Comparison of ENCODE assay signal across 8 cellular contexts in genomic region chr5:98768160-98769005, GRCh38. TPM values are rescaled to one million over a fixed set of nuclear protein-coding genes. Genes with fewer than 3 reads are reported as not detected.
DNase-seq lines count a peak whose midpoint lies in the region; ATAC-seq, FAIRE-seq and TF ChIP-seq lines count a peak whose summit lies in the region.

No MANE protein-coding gene starts in this region.

- H4K8ac ChIP-seq in mesenchymal stem cell (ENCODE audit: low read length), result no peak overlapping the region

- peak overlapping the region in 1 of 2 experiments; percentile 95 for H3K14ac ChIP-seq in mesenchymal stem cell (ENCODE audit: low read length in 2 of 2)

- CTCF ChIA-PET in endothelial cell of umbilical vein (lab: Charles Lee), result interaction anchor here (0.5 to 7.2 kb wide), 69 partner anchors 9 to 1586 kb away, joined by 3 to 94 read pairs (median 4); no protein-coding TSS in a partner anchor

- no peaks in the 10 kb centered on the region for H3K9me1 ChIP-seq in endothelial cell of umbilical vein (replicated peaks; ENCODE audit: control insufficient read depth, extremely low read depth, insufficient read depth, low read length)

- H3K9me3 Mint-ChIP-seq in stimulated activated naive CD8-positive, alpha-beta T cell treated with anti-CD3 and anti-CD28 coated beads, Interleukin-15, amount 100 ng/mL, for 72 hours, result no peaks in the 10 kb centered on the region

- H3K4me3 ChIP-seq in ACC112 (ENCODE audit: low read depth, low read length) (peak overlapping the region; percentile 85), WERI-Rb-1 (ENCODE audit: low read depth, low read length) (peak overlapping the region; percentile 69), endothelial cell of umbilical vein (replicated peaks in 1 of 3; ENCODE audit: insufficient read depth in 1 of 3, low read depth in 1 of 3, low read length in 3 of 3) (peak overlapping the region; percentile 70 to 96 (median 90)), mesenchymal stem cell (ENCODE audit: insufficient read depth in 1 of 2, low read depth in 1 of 2, low read length in 2 of 2) (peak overlapping the region; percentile 86 to 87)

- H4K20me1 ChIP-seq in endothelial cell of umbilical vein (replicated peaks; ENCODE audit: control insufficient read depth, extremely low read depth, insufficient read depth, low read length), result no peaks in the 10 kb centered on the region

- H2AFZ ChIP-seq in ACC112 (ENCODE audit: low read length, unreplicated experiment) (peak overlapping the region; percentile 98), endothelial cell of umbilical vein (ENCODE audit: low read depth, low read length) (peak overlapping the region; percentile 99), mesenchymal stem cell (ENCODE audit: low read depth, low read length) (peak overlapping the region; percentile 96)

- DNase-seq in NCI-H1105 treated with DMSO at 0.1 percent for 48 hours (lab: John Stamatoyannopoulos, UW) (peak; percentile 40), WERI-Rb-1 (peak; percentile 68), endothelial cell of umbilical vein (ENCODE audit: low read depth, low spot score) (peak; percentile 78), mesenchymal stem cell (peak; percentile 78)
- DNase-seq in stimulated activated naive CD8-positive, alpha-beta T cell treated with anti-CD3 and anti-CD28 coated beads, Interleukin-15, amount 100 ng/mL, for 72 hours, result peak; percentile 29 to 39

- no TSS peak for BruUV-seq in endothelial cell of umbilical vein (replicated peaks; lab: Mats Ljungman, UMichigan)

- H3K79me2 ChIP-seq in ACC112 (ENCODE audit: control insufficient read depth, insufficient read depth, low read length, unreplicated experiment) (peaks cover 42% of the 10 kb centered on the region), endothelial cell of umbilical vein (ENCODE audit: control insufficient read depth, insufficient read depth, low read length) (peaks cover 8% of the 10 kb centered on the region)

- peak overlapping the region; percentile 2 for H4K91ac ChIP-seq in mesenchymal stem cell (ENCODE audit: low read length)

- H3K9me3 ChIP-seq in WERI-Rb-1 (ENCODE audit: severe bottlenecking), result no peaks in the 10 kb centered on the region
- no peaks in the 10 kb centered on the region for H3K9me3 ChIP-seq in endothelial cell of umbilical vein (replicated peaks; ENCODE audit: control insufficient read depth, insufficient read depth, low read length)
- no peaks in the 10 kb centered on the region for H3K9me3 ChIP-seq in mesenchymal stem cell (ENCODE audit: control insufficient read depth, low read length)

- no peak for TF ChIP-seq POLR2A in endothelial cell of umbilical vein (IDR thresholded peaks at IDR 0.05; ENCODE audit: low read depth, low read length)

- H3K4me2 ChIP-seq in endothelial cell of umbilical vein (ENCODE audit: insufficient read depth, low read length), result peak overlapping the region; percentile 98
- peak overlapping the region; percentile 91 for H3K4me2 ChIP-seq in mesenchymal stem cell (ENCODE audit: low read length, poor library complexity, severe bottlenecking)

- H3K4me1 ChIP-seq in ACC112 (ENCODE audit: control insufficient read depth, insufficient read depth, low read length, unreplicated experiment) (peaks cover 17% of the 10 kb centered on the region), endothelial cell of umbilical vein (ENCODE audit: control insufficient read depth, extremely low read depth, insufficient read depth, low read length) (peaks cover 20% of the 10 kb centered on the region), mesenchymal stem cell (ENCODE audit: control insufficient read depth, insufficient read depth, low read depth, low read length) (peaks cover 1% of the 10 kb centered on the region)

- H2BK5ac ChIP-seq in mesenchymal stem cell (ENCODE audit: low read depth, low read length, poor library complexity, severe bottlenecking), result peak overlapping the region; percentile 91

- peak overlapping the region in 1 of 2 experiments; percentile 99 for H3K23ac ChIP-seq in mesenchymal stem cell (ENCODE audit: low read length in 2 of 2)

- 1% methylated on average over 39 of the region's 41 CpGs for WGBS in mesenchymal stem cell

- ATAC-seq in HG02678 (IDR thresholded peaks at IDR 0.05; ENCODE audit: unreplicated experiment), result peak; percentile 40
- ATAC-seq in stimulated activated naive CD8-positive, alpha-beta T cell treated with anti-CD3 and anti-CD28 coated beads, Interleukin-15, amount 100 ng/mL, for 72 hours, result peak; percentile 29

- peak overlapping the region; percentile 89 for H3K27ac ChIP-seq in ACC112 (ENCODE audit: low read depth, low read length)
- no peak overlapping the region for H3K27ac ChIP-seq in WERI-Rb-1
- peak overlapping the region; percentile 25 for H3K27ac ChIP-seq in endothelial cell of umbilical vein (ENCODE audit: insufficient read depth, low read depth, low read length)
- peak overlapping the region; percentile 70 for H3K27ac ChIP-seq in mesenchymal stem cell (ENCODE audit: low read length, poor library complexity, severe bottlenecking)

- POLR2A ChIA-PET in endothelial cell of umbilical vein (lab: Charles Lee), result interaction anchor here (0.7 to 2.0 kb wide), 2 partner anchors 28 to 284 kb away, joined by 3 to 5 read pairs; no protein-coding TSS in a partner anchor

- dilution Hi-C loops in endothelial cell of umbilical vein (cut with MboI; ENCODE audit: extremely low pct_ligation_motif_present, low sequenced_read_pairs), result no loop called here

- H2BK15ac ChIP-seq in mesenchymal stem cell (ENCODE audit: low read depth, poor library complexity, severe bottlenecking), result peak overlapping the region; percentile 87

- no peaks in the 10 kb centered on the region for H3K27me3 ChIP-seq in ACC112 (ENCODE audit: insufficient read depth, low read length)
- H3K27me3 ChIP-seq in WERI-Rb-1 (ENCODE audit: insufficient read depth, low read depth, severe bottlenecking), result peaks cover 4% of the 10 kb centered on the region
- H3K27me3 ChIP-seq in endothelial cell of umbilical vein (ENCODE audit: control insufficient read depth in 2 of 2, insufficient read depth in 2 of 2, low read length in 2 of 2), result no peaks in the 10 kb centered on the region
- H3K27me3 ChIP-seq in mesenchymal stem cell (ENCODE audit: control insufficient read depth in 1 of 2, insufficient read depth in 1 of 2, low read length in 2 of 2), result no peaks in the 10 kb centered on the region

- peak; percentile 86 for FAIRE-seq in endothelial cell of umbilical vein (lab: Jason Lieb, UNC)

- peak overlapping the region in 1 of 2 experiments; percentile 92 for H3K4ac ChIP-seq in mesenchymal stem cell (ENCODE audit: low read depth in 1 of 2, low read length in 2 of 2)

- peak overlapping the region in 1 of 2 experiments; percentile 96 for H2BK12ac ChIP-seq in mesenchymal stem cell (ENCODE audit: low read length in 2 of 2)

- H3K9ac ChIP-seq in endothelial cell of umbilical vein (replicated peaks; ENCODE audit: extremely low read depth, insufficient read depth, low read length) (peak overlapping the region; percentile 87), mesenchymal stem cell (ENCODE audit: low read length) (peak overlapping the region; percentile 95)

- peak overlapping the region; percentile 73 for H2BK120ac ChIP-seq in mesenchymal stem cell (ENCODE audit: low read depth, low read length)

- H3K18ac ChIP-seq in mesenchymal stem cell (ENCODE audit: low read depth in 1 of 2, low read length in 2 of 2), result peak overlapping the region; percentile 68 to 95

- peaks cover 51% of the 10 kb centered on the region for H3K4me1 Mint-ChIP-seq in stimulated activated naive CD8-positive, alpha-beta T cell treated with anti-CD3 and anti-CD28 coated beads, Interleukin-15, amount 100 ng/mL, for 72 hours

- no peaks in the 10 kb centered on the region for H3K79me1 ChIP-seq in mesenchymal stem cell (replicated peaks; ENCODE audit: low read length, poor library complexity, severe bottlenecking)

- H3K36me3 ChIP-seq in ACC112 (ENCODE audit: insufficient read depth, low read length), result peaks cover 3% of the 10 kb centered on the region; the same call in 1 of the 2 replicates
- H3K36me3 ChIP-seq in WERI-Rb-1, result no peaks in the 10 kb centered on the region
- no peaks in the 10 kb centered on the region for H3K36me3 ChIP-seq in endothelial cell of umbilical vein (ENCODE audit: control insufficient read depth in 2 of 2, extremely low read depth in 1 of 2, insufficient read depth in 2 of 2, low read length in 2 of 2)
- peaks cover 0 to 19% of the 10 kb centered on the region in 2 experiments for H3K36me3 ChIP-seq in mesenchymal stem cell (ENCODE audit: control insufficient read depth in 1 of 2, insufficient read depth in 2 of 2, low read depth in 1 of 2, low read length in 2 of 2)

- H2AK5ac ChIP-seq in mesenchymal stem cell (ENCODE audit: low read length, severe bottlenecking), result peak overlapping the region; percentile 53

- peak overlapping the region; percentile 97 to 98 for H3K4me3 Mint-ChIP-seq in stimulated activated naive CD8-positive, alpha-beta T cell treated with anti-CD3 and anti-CD28 coated beads, Interleukin-15, amount 100 ng/mL, for 72 hours

- no peak overlapping the region for H3K27ac Mint-ChIP-seq in stimulated activated naive CD8-positive, alpha-beta T cell treated with anti-CD3 and anti-CD28 coated beads, Interleukin-15, amount 100 ng/mL, for 72 hours

- H3K27me3 Mint-ChIP-seq in stimulated activated naive CD8-positive, alpha-beta T cell treated with anti-CD3 and anti-CD28 coated beads, Interleukin-15, amount 100 ng/mL, for 72 hours, result peaks cover 45% of the 10 kb centered on the region

- intact Hi-C loops in endothelial cell of umbilical vein (cut with micrococcal nuclease), result loop anchor here (1.0 to 2.0 kb wide), 6 partner anchors 28 to 1537 kb away; no protein-coding TSS in a partner anchor

- peak; percentile 94 for TF ChIP-seq CTCF in GM12872 (IDR thresholded peaks at IDR 0.05; ENCODE audit: insufficient read depth, low read depth, low read length)
- peak; percentile 79 for TF ChIP-seq CTCF in WERI-Rb-1 (IDR thresholded peaks at IDR 0.05; ENCODE audit: low read depth, low read length)
- peak; percentile 84 to 90 for TF ChIP-seq CTCF in endothelial cell of umbilical vein (IDR thresholded peaks at IDR 0.05; ENCODE audit: extremely low read depth in 1 of 2, insufficient read depth in 1 of 2, low read depth in 1 of 2, low read length in 2 of 2)

TF ChIP-seq in endothelial cell of umbilical vein, 7 proteins besides CTCF, POLR2A, EP300 and RAD21 (continues in another document):
- TF ChIP-seq POLR2AphosphoS5 (IDR thresholded peaks at IDR 0.05; ENCODE audit: insufficient read depth, low read depth, low read length) (no peak), EZH2 (IDR thresholded peaks at IDR 0.05; ENCODE audit: borderline replicate concordance, low read depth, low read length, severe bottlenecking) (no peak)

RNA-seq across cellular contexts. Expression of gene RGMB, which starts 5.1 kb away (rescaled TPM):
- total RNA-seq in endothelial cell of umbilical vein, result 27.5 and 31.3 TPM in 2 replicates
- 15.0 and 16.2 TPM in 2 replicates for polyA plus RNA-seq in endothelial cell of umbilical vein
- 13.5 and 14.2 TPM in 2 replicates for polyA plus RNA-seq in endothelial cell of umbilical vein (2011; cell fraction: cytosol; rRNA removed)
- polyA plus RNA-seq in endothelial cell of umbilical vein (2011; cell fraction: nucleus; rRNA removed), result 29.2 and 29.3 TPM in 2 replicates
- 11.3 and 14.2 TPM in 2 replicates for polyA plus RNA-seq in endothelial cell of umbilical vein (2012)
- polyA minus RNA-seq in endothelial cell of umbilical vein, result 32.2 and 38.1 TPM in 2 replicates
- 13.5 TPM for polyA minus RNA-seq in endothelial cell of umbilical vein (2011; cell fraction: cytosol; rRNA and poly(A)+ RNA removed)
- 60.5 and 67.9 TPM in 2 replicates for polyA minus RNA-seq in endothelial cell of umbilical vein (2011; cell fraction: nucleus; rRNA and poly(A)+ RNA removed)
- 15.4 TPM for polyA plus RNA-seq in mesenchymal stem cell (2013, experiment 1 of 2)
- polyA plus RNA-seq in mesenchymal stem cell (2013, experiment 2 of 2), result 15.8 TPM
